Comparison of ENCODE assay signal across 8 cellular contexts in the genomic region with DNA sequence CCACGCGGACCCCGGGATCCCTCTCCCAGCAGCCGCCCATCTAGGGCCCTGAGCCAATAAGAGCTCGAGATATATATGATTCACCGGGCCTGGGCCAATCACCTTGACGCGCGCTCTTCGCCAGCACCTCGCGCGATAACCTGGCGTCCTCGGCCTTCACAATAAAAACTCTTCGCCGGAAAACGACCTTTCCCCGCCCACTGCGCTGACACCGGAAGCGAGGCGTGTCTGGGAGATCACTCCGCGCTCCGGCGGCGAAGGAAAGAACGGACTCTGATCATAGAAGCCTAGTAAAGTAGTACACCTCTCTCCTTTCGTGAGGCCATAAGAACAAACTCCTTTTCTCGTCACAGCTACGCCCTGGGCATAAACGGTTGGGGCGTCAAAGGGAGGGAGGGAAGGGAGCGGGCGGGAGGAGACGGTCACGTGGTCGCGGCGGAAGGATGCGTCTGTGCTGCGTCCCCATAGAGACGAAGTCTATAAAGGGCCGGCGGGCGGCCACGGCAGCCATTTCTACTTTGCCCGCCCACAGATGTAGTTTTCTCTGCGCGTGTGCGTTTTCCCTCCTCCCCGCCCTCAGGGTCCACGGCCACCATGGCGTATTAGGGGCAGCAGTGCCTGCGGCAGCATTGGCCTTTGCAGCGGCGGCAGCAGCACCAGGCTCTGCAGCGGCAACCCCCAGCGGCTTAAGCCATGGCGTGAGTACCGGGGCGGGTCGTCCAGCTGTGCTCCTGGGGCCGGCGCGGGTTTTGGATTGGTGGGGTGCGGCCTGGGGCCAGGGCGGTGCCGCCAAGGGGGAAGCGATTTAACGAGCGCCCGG. TPM values are rescaled to one million over a fixed set of nuclear protein-coding genes. Genes with fewer than 3 reads are reported as not detected.
A peak's percentile ranks its signal among the peaks of the same experiment; 100 is the strongest.
DNase-seq lines count a peak whose midpoint lies in the region; ATAC-seq, FAIRE-seq and TF ChIP-seq lines count a peak whose summit lies in the region.

A gene with protein sequence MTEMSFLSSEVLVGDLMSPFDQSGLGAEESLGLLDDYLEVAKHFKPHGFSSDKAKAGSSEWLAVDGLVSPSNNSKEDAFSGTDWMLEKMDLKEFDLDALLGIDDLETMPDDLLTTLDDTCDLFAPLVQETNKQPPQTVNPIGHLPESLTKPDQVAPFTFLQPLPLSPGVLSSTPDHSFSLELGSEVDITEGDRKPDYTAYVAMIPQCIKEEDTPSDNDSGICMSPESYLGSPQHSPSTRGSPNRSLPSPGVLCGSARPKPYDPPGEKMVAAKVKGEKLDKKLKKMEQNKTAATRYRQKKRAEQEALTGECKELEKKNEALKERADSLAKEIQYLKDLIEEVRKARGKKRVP (plus strand): TSS at position 509 of the 820 bp plus-strand sequence. CDS start 884 bp downstream, outside the sequence.

- H3K36me3 ChIP-seq in BE2C: peaks cover 77% of the 10 kb centered on the region

- TF ChIP-seq CTCF in BE2C (IDR thresholded peaks at IDR 0.05; ENCODE audit: low read depth, low read length): no peak

- ATAC-seq in HG03460 (IDR thresholded peaks at IDR 0.05; ENCODE audit: unreplicated experiment): peak; percentile 74

- peak; percentile 10 for FAIRE-seq in colon (lab: Jason Lieb, UNC)

- peaks cover 7% of the 10 kb centered on the region for H3K4me1 ChIP-seq in BE2C

- H3K27me3 ChIP-seq in BE2C: no peaks in the 10 kb centered on the region

- peak; percentile 98 for DNase-seq in BE2C
- DNase-seq in GM19240 (ENCODE audit: insufficient read length, low spot score): peak; percentile 91
- DNase-seq in NCI-H526 (lab: John Stamatoyannopoulos, UW): peak; percentile 94 to 97
- DNase-seq in activated CD4-positive, alpha-beta T cell treated with anti-CD3 and anti-CD28 coated beads for 48 hours: peak; percentile 97
- peak; percentile 99 for DNase-seq in kidney tubule cell (ENCODE audit: low spot score)
- peak; percentile 90 to 95 (median 93) for DNase-seq in stimulated activated CD4-positive, alpha-beta T cell treated with anti-CD3 and anti-CD28 coated beads, Interleukin-1b, Interleukin-23, amount 100 ng/mL, for 24 hours (ENCODE audit: low read depth in 4 of 4, low spot score in 1 of 4)

- no peaks in the 10 kb centered on the region for H3K9me3 ChIP-seq in BE2C

- peak within 1 kb of the TSS; percentile 98 for H3K4me3 ChIP-seq in BE2C (ENCODE audit: low read depth, low read length)

RNA-seq across cellular contexts. Expression of the gene that starts here (rescaled TPM):
- polyA plus RNA-seq in BE2C (2012; ENCODE audit: insufficient read depth, insufficient read length, low read depth): 1,602 TPM

Comparison
In these comparisons a context has a peak if more than half of its experiments do, and no peak if none do; other contexts are left out.
1. Peak in every context shown above with its lines: DNase-seq, ATAC-seq and H3K4me3 ChIP-seq.